Comparison of ENCODE assay signal across 8 cellular contexts in genomic region chr2:97699765-97700444, GRCh38. TPM values are rescaled to one million over a fixed set of nuclear protein-coding genes. Genes with fewer than 3 reads are reported as not detected.
DNase-seq lines count a peak whose midpoint lies in the region; ATAC-seq, FAIRE-seq and TF ChIP-seq lines count a peak whose summit lies in the region.

No MANE protein-coding gene starts in this region.

- H3K9me3 ChIP-seq in endothelial cell of umbilical vein (replicated peaks; ENCODE audit: control insufficient read depth, insufficient read depth, low read length) (no peaks in the 10 kb centered on the region), thoracic aorta (no peaks in the 10 kb centered on the region)

- peaks cover 0 to 2% of the 10 kb centered on the region in 2 experiments for H3K27me3 ChIP-seq in endothelial cell of umbilical vein (ENCODE audit: control insufficient read depth in 2 of 2, insufficient read depth in 2 of 2, low read length in 2 of 2)
- no peaks in the 10 kb centered on the region for H3K27me3 ChIP-seq in thoracic aorta (replicated peaks; ENCODE audit: insufficient read depth)

- CTCF ChIA-PET in activated CD8-positive, alpha-beta T cell treated with anti-CD3 and anti-CD28 coated beads for 36 hours (lab: Charles Lee): interaction anchor here (0.6 to 7.4 kb wide), 32 partner anchors 8 to 1632 kb away, joined by 3 to 154 read pairs (median 8); partner anchors contain the start of genes ACTR1B, ANKRD36B, COX5B and ZAP70
- CTCF ChIA-PET in endothelial cell of umbilical vein (lab: Charles Lee): interaction anchor here (0.5 to 6.0 kb wide), 27 partner anchors 9 to 1136 kb away, joined by 3 to 226 read pairs (median 4); partner anchors contain the start of genes ACTR1B, ANKRD36B, COX5B and ZAP70

- DNase-seq in DMS53 treated with DMSO at 0.1 percent for 48 hours (lab: John Stamatoyannopoulos, UW; ENCODE audit: unreplicated experiment) (peak; percentile 59), HS-27A (ENCODE audit: low read depth) (peak; percentile 17), NCI-H82 treated with DMSO at 0.1 percent for 48 hours (lab: John Stamatoyannopoulos, UW; ENCODE audit: unreplicated experiment) (peak; percentile 9), endothelial cell of umbilical vein (ENCODE audit: low read depth, low spot score) (peak; percentile 51), myocyte (ENCODE audit: low read depth) (peak; percentile 79), thoracic aorta (ENCODE audit: low spot score) (no peak)
- peak; percentile 88 for DNase-seq in activated CD8-positive, alpha-beta T cell treated with anti-CD3 and anti-CD28 coated beads for 36 hours

- H3K36me3 ChIP-seq in endothelial cell of umbilical vein (ENCODE audit: control insufficient read depth in 2 of 2, extremely low read depth in 1 of 2, insufficient read depth in 2 of 2, low read length in 2 of 2) (no peaks in the 10 kb centered on the region), thoracic aorta (no peaks in the 10 kb centered on the region)

- H3K27me3 Mint-ChIP-seq in activated CD8-positive, alpha-beta T cell treated with anti-CD3 and anti-CD28 coated beads for 36 hours: no peaks in the 10 kb centered on the region

- H3K4me1 ChIP-seq in endothelial cell of umbilical vein (ENCODE audit: control insufficient read depth, extremely low read depth, insufficient read depth, low read length) (no peaks in the 10 kb centered on the region), thoracic aorta (ENCODE audit: control insufficient read depth in 1 of 2, low read depth in 2 of 2) (no peaks in the 10 kb centered on the region)

- no peak overlapping the region for H2AFZ ChIP-seq in endothelial cell of umbilical vein (ENCODE audit: low read depth, low read length)

- H3K27ac ChIP-seq in endothelial cell of umbilical vein (ENCODE audit: insufficient read depth, low read depth, low read length) (no peak overlapping the region), thoracic aorta (no peak overlapping the region)

- peaks cover 10% of the 10 kb centered on the region for H3K4me1 Mint-ChIP-seq in activated CD8-positive, alpha-beta T cell treated with anti-CD3 and anti-CD28 coated beads for 36 hours (ENCODE audit: low read depth)

- dilution Hi-C loops in endothelial cell of umbilical vein (cut with MboI; ENCODE audit: extremely low pct_ligation_motif_present, low sequenced_read_pairs): no loop called here

- no peak for TF ChIP-seq POLR2A in endothelial cell of umbilical vein (IDR thresholded peaks at IDR 0.05; ENCODE audit: low read depth, low read length)

- ATAC-seq in activated CD8-positive, alpha-beta T cell treated with anti-CD3 and anti-CD28 coated beads for 36 hours: peak; percentile 91
- ATAC-seq in thoracic aorta (ENCODE audit: insufficient number of reproducible peaks, low FRiP score, low read depth) (peak; percentile 51), GM19397 (IDR thresholded peaks at IDR 0.05; ENCODE audit: unreplicated experiment) (no peak)

- intact Hi-C loops in activated CD8-positive, alpha-beta T cell treated with anti-CD3 and anti-CD28 coated beads for 36 hours (cut with micrococcal nuclease): no loop called here
- intact Hi-C loops in endothelial cell of umbilical vein (cut with micrococcal nuclease): loop anchor here (1.0 to 10.0 kb wide), 3 partner anchors 49 to 685 kb away; partner anchors contain the start of gene COX5B

- no peak overlapping the region for H3K9ac ChIP-seq in endothelial cell of umbilical vein (replicated peaks; ENCODE audit: extremely low read depth, insufficient read depth, low read length)

- no peaks in the 10 kb centered on the region for H3K9me3 Mint-ChIP-seq in activated CD8-positive, alpha-beta T cell treated with anti-CD3 and anti-CD28 coated beads for 36 hours

- H3K4me2 ChIP-seq in endothelial cell of umbilical vein (ENCODE audit: insufficient read depth, low read length): no peak overlapping the region

- H4K20me1 ChIP-seq in endothelial cell of umbilical vein (replicated peaks; ENCODE audit: control insufficient read depth, extremely low read depth, insufficient read depth, low read length): no peaks in the 10 kb centered on the region

- POLR2A ChIA-PET in activated CD8-positive, alpha-beta T cell treated with anti-CD3 and anti-CD28 coated beads for 36 hours (lab: Charles Lee): interaction anchor here (1.0 to 2.2 kb wide), 9 partner anchors 15 to 109 kb away, joined by 3 to 7 read pairs (median 5); partner anchors contain the start of gene COX5B
- POLR2A ChIA-PET in endothelial cell of umbilical vein (lab: Charles Lee): interaction anchor here (1.0 kb wide), 1 partner anchor 54 kb away, joined by 3 read pairs; the partner anchor contains the start of gene COX5B

- no peaks in the 10 kb centered on the region for H3K9me1 ChIP-seq in endothelial cell of umbilical vein (replicated peaks; ENCODE audit: control insufficient read depth, extremely low read depth, insufficient read depth, low read length)

- BruUV-seq in endothelial cell of umbilical vein (replicated peaks; lab: Mats Ljungman, UMichigan): no TSS peak

- peak; percentile 81 for FAIRE-seq in endothelial cell of umbilical vein (lab: Jason Lieb, UNC)

- peak overlapping the region; percentile 35 for H3K27ac Mint-ChIP-seq in activated CD8-positive, alpha-beta T cell treated with anti-CD3 and anti-CD28 coated beads for 36 hours

- no peaks in the 10 kb centered on the region for H3K36me3 Mint-ChIP-seq in activated CD8-positive, alpha-beta T cell treated with anti-CD3 and anti-CD28 coated beads for 36 hours (ENCODE audit: low read depth)

- no peaks in the 10 kb centered on the region for H3K79me2 ChIP-seq in endothelial cell of umbilical vein (ENCODE audit: control insufficient read depth, insufficient read depth, low read length)

- H3K4me3 Mint-ChIP-seq in activated CD8-positive, alpha-beta T cell treated with anti-CD3 and anti-CD28 coated beads for 36 hours: no peak overlapping the region

- no peak overlapping the region for H3K4me3 ChIP-seq in endothelial cell of umbilical vein (replicated peaks in 1 of 3; ENCODE audit: insufficient read depth in 1 of 3, low read depth in 1 of 3, low read length in 3 of 3)
- no peak overlapping the region for H3K4me3 ChIP-seq in thoracic aorta

- TF ChIP-seq CTCF in activated CD8-positive, alpha-beta T cell treated with anti-CD3 and anti-CD28 coated beads for 36 hours (IDR thresholded peaks at IDR 0.05): peak; percentile 66
- TF ChIP-seq CTCF in endothelial cell of umbilical vein (IDR thresholded peaks at IDR 0.05; ENCODE audit: extremely low read depth in 1 of 2, insufficient read depth in 1 of 2, low read depth in 1 of 2, low read length in 2 of 2) (peak; percentile 56 to 75), thoracic aorta (IDR thresholded peaks at IDR 0.05) (peak; percentile 49)

RNA-seq across cellular contexts. Expression of gene ZAP70, which starts 13.5 kb away (rescaled TPM):
- 100 to 1,000 TPM; 218 TPM for total RNA-seq in activated CD8-positive, alpha-beta T cell treated with anti-CD3 and anti-CD28 coated beads for 36 hours
- total RNA-seq in endothelial cell of umbilical vein (not detected in 2 replicates), myocyte (2.2 and 2.3 TPM in 2 replicates), thoracic aorta (1 to 10 TPM; 3.4 to 5.3 TPM)
- polyA plus RNA-seq in endothelial cell of umbilical vein: 0.10 and 0.14 TPM in 2 replicates
- polyA plus RNA-seq in endothelial cell of umbilical vein (2011; cell fraction: cytosol; rRNA removed): 0.07 TPM in 1 of 2 replicates, not detected in the other
- 0.78 and 0.99 TPM in 2 replicates for polyA plus RNA-seq in endothelial cell of umbilical vein (2011; cell fraction: nucleus; rRNA removed)
- 0.25 and 0.30 TPM in 2 replicates for polyA plus RNA-seq in endothelial cell of umbilical vein (2012)
- polyA minus RNA-seq in endothelial cell of umbilical vein: 0.12 TPM in 1 of 2 replicates, not detected in the other
- polyA minus RNA-seq in endothelial cell of umbilical vein (2011; cell fraction: cytosol; rRNA and poly(A)+ RNA removed): not detected
- 0.53 TPM in 1 of 2 replicates, not detected in the other for polyA minus RNA-seq in endothelial cell of umbilical vein (2011; cell fraction: nucleus; rRNA and poly(A)+ RNA removed)
- 0.90 TPM for polyA plus RNA-seq in myocyte (2012)

RNA-seq across cellular contexts. Expression of gene C2orf92, which starts 30.4 kb away (rescaled TPM):
- total RNA-seq in activated CD8-positive, alpha-beta T cell treated with anti-CD3 and anti-CD28 coated beads for 36 hours: 10 to 100 TPM in 1 of 2 experiments, 1 to 10 TPM in 1; 6.8 to 11.7 TPM
- total RNA-seq in endothelial cell of umbilical vein: 4.2 and 7.9 TPM in 2 replicates
- 1.8 and 2.7 TPM in 2 replicates for polyA plus RNA-seq in endothelial cell of umbilical vein
- 0.35 and 0.95 TPM in 2 replicates for polyA plus RNA-seq in endothelial cell of umbilical vein (2011; cell fraction: cytosol; rRNA removed)
- 23.7 and 28.6 TPM in 2 replicates for polyA plus RNA-seq in endothelial cell of umbilical vein (2011; cell fraction: nucleus; rRNA removed)
- 3.7 and 3.9 TPM in 2 replicates for polyA plus RNA-seq in endothelial cell of umbilical vein (2012)
- 3.3 and 3.6 TPM in 2 replicates for polyA minus RNA-seq in endothelial cell of umbilical vein
- 4.4 TPM for polyA minus RNA-seq in endothelial cell of umbilical vein (2011; cell fraction: cytosol; rRNA and poly(A)+ RNA removed)
- 9.1 and 9.5 TPM in 2 replicates for polyA minus RNA-seq in endothelial cell of umbilical vein (2011; cell fraction: nucleus; rRNA and poly(A)+ RNA removed)
- total RNA-seq in myocyte: 4.9 and 5.7 TPM in 2 replicates
- 6.1 TPM for polyA plus RNA-seq in myocyte (2012)
- total RNA-seq in thoracic aorta: 10 to 100 TPM; 13.7 to 32.0 TPM

RNA-seq across cellular contexts. Expression of gene ACTR1B, which starts 36.1 kb away (rescaled TPM):
- total RNA-seq in activated CD8-positive, alpha-beta T cell treated with anti-CD3 and anti-CD28 coated beads for 36 hours: 100 to 1,000 TPM; 143 to 150 TPM
- total RNA-seq in endothelial cell of umbilical vein (49.8 and 50.2 TPM in 2 replicates), myocyte (81.1 and 87.4 TPM in 2 replicates), thoracic aorta (100 to 1,000 TPM in 1 of 2 donors, 10 to 100 TPM in 1; 80.3 to 128 TPM)
- polyA plus RNA-seq in endothelial cell of umbilical vein: 60.9 and 68.4 TPM in 2 replicates
- polyA plus RNA-seq in endothelial cell of umbilical vein (2011; cell fraction: cytosol; rRNA removed): 43.1 and 51.6 TPM in 2 replicates
- 101 and 122 TPM in 2 replicates for polyA plus RNA-seq in endothelial cell of umbilical vein (2011; cell fraction: nucleus; rRNA removed)
- polyA plus RNA-seq in endothelial cell of umbilical vein (2012): 37.3 and 53.6 TPM in 2 replicates
- 43.7 and 49.1 TPM in 2 replicates for polyA minus RNA-seq in endothelial cell of umbilical vein
- 30.0 TPM for polyA minus RNA-seq in endothelial cell of umbilical vein (2011; cell fraction: cytosol; rRNA and poly(A)+ RNA removed)
- 18.6 and 30.5 TPM in 2 replicates for polyA minus RNA-seq in endothelial cell of umbilical vein (2011; cell fraction: nucleus; rRNA and poly(A)+ RNA removed)
- 93.5 TPM for polyA plus RNA-seq in myocyte (2012)

RNA-seq across cellular contexts. Expression of gene COX5B, which starts 54.0 kb away (rescaled TPM):
- total RNA-seq in activated CD8-positive, alpha-beta T cell treated with anti-CD3 and anti-CD28 coated beads for 36 hours: 100 to 1,000 TPM; 233 to 238 TPM
- total RNA-seq in endothelial cell of umbilical vein (159 and 167 TPM in 2 replicates), myocyte (228 and 268 TPM in 2 replicates), thoracic aorta (100 to 1,000 TPM; 102 to 198 TPM)
- polyA plus RNA-seq in endothelial cell of umbilical vein: 292 and 329 TPM in 2 replicates
- polyA plus RNA-seq in endothelial cell of umbilical vein (2011; cell fraction: cytosol; rRNA removed): 383 and 430 TPM in 2 replicates
- polyA plus RNA-seq in endothelial cell of umbilical vein (2011; cell fraction: nucleus; rRNA removed): 128 and 175 TPM in 2 replicates
- polyA plus RNA-seq in endothelial cell of umbilical vein (2012): 159 and 231 TPM in 2 replicates
- 54.6 and 60.0 TPM in 2 replicates for polyA minus RNA-seq in endothelial cell of umbilical vein
- polyA minus RNA-seq in endothelial cell of umbilical vein (2011; cell fraction: cytosol; rRNA and poly(A)+ RNA removed): 83.4 TPM
- polyA minus RNA-seq in endothelial cell of umbilical vein (2011; cell fraction: nucleus; rRNA and poly(A)+ RNA removed): 21.1 and 22.5 TPM in 2 replicates
- polyA plus RNA-seq in myocyte (2012): 329 TPM

Comparison
In these comparisons a context has a peak if more than half of its experiments do, and no peak if none do; other contexts are left out.
1. RNA of gene ZAP70, which starts 13.5 kb away (total RNA-seq): 218 TPM in activated CD8-positive, alpha-beta T cell treated with anti-CD3 and anti-CD28 coated beads for 36 hours; 3.4 to 5.3 TPM in thoracic aorta, 2.2 to 2.3 TPM in myocyte and not detected in endothelial cell of umbilical vein; every median in the first group is over 10 times any median in the second.
2. Peak in every context shown above with its lines, with median percentiles within 50 percentile points of each other: CTCF ChIP-seq.